Comparison of ENCODE assay signal across 17 cellular contexts in the genomic region with DNA sequence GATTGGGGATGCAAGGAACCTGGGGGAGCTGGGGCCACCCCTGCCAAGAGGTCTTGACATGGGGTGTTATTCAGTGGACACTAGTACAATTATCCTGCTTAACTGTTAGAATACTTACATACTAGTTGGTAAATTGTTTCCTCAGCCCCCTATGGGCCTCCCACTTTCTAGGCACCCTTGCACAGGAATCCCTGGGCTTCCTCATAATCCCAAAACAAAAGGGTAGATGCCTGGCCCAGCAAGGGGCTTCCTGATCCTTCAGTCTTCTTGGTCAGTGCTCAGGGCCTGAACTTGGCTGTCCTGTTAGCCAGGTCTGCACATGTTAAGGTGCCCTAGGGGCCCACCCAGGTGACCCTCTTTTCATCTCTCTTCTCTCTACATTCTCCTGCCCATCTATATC. TPM values are rescaled to one million over a fixed set of nuclear protein-coding genes. Genes with fewer than 3 reads are reported as not detected.
DNase-seq lines count a peak whose midpoint lies in the region; ATAC-seq and TF ChIP-seq lines count a peak whose summit lies in the region.
"Had no signal": no experiment of that assay in that cellular context is flagged by ENCODE, and none has a peak within 500 bp of the region (broad histone marks: within the 10 kb centered on the region; RNA-seq: fewer than 3 reads in every experiment).

No MANE protein-coding gene starts in this region.

- H3K4me3 ChIP-seq in BLaER1 = 0 out of 2 replicates have a peak overlapping the region, but pooled peaks have one; percentile 0
- H3K4me3 ChIP-seq in GM23338 = no peak overlapping the region
- H3K4me3 ChIP-seq in MM.1S (ENCODE audit: low read length) = no peak overlapping the region
- H3K4me3 ChIP-seq: A549 had no signal

- no peaks in the 10 kb centered on the region for H3K79me2 ChIP-seq in GM23338 (replicated peaks; ENCODE audit: insufficient read depth)
- no peaks in the 10 kb centered on the region for H3K79me2 ChIP-seq in MM.1S (ENCODE audit: low read length)

- H3K4me2 ChIP-seq in BLaER1 (peak overlapping the region; percentile 75), GM23338 (no peak overlapping the region), MM.1S (ENCODE audit: low read depth, low read length) (no peak overlapping the region)
- H3K4me2 ChIP-seq: A549 had no signal

- TF ChIP-seq CTCF in GM23338 (conservative IDR thresholded peaks at IDR 0.05; ENCODE audit: low read depth in 2 of 2) (no peak), brain (conservative IDR thresholded peaks at IDR 0.05) (no peak), MM.1S (IDR thresholded peaks at IDR 0.05; ENCODE audit: low read length) (no peak)

- peaks cover 5% of the 10 kb centered on the region for H3K9me2 ChIP-seq in GM23338 (ENCODE audit: insufficient read depth)
- H3K9me2 ChIP-seq in MM.1S (replicated peaks; ENCODE audit: insufficient read depth, low read length) = no peaks in the 10 kb centered on the region

- H3K36me3 Mint-ChIP-seq in GM23338 (ENCODE audit: low read depth) (no peaks in the 10 kb centered on the region), brain (no peaks in the 10 kb centered on the region)
- H3K36me3 Mint-ChIP-seq: CD8-positive, alpha-beta T cell had no signal

- H3K4me1 ChIP-seq in BLaER1 = peaks cover 77% of the 10 kb centered on the region
- no peaks in the 10 kb centered on the region for H3K4me1 ChIP-seq in GM23338 (ENCODE audit: insufficient read depth)
- no peaks in the 10 kb centered on the region for H3K4me1 ChIP-seq in MM.1S (ENCODE audit: low read length)
- H3K4me1 ChIP-seq: A549 had no signal

- H3K27me3 ChIP-seq in BLaER1 = no peaks in the 10 kb centered on the region
- no peaks in the 10 kb centered on the region for H3K27me3 ChIP-seq in GM23338 (ENCODE audit: insufficient read depth)
- H3K27me3 ChIP-seq in MM.1S (replicated peaks; ENCODE audit: insufficient read depth, low read length) = no peaks in the 10 kb centered on the region

- H3K4me1 Mint-ChIP-seq in GM23338 = peaks cover 5% of the 10 kb centered on the region
- no peaks in the 10 kb centered on the region for H3K4me1 Mint-ChIP-seq in brain

- H3K9me3 ChIP-seq in BLaER1 = peaks cover 64% of the 10 kb centered on the region
- no peaks in the 10 kb centered on the region for H3K9me3 ChIP-seq in MM.1S (replicated peaks; ENCODE audit: insufficient read depth, low read length)
- H3K9me3 ChIP-seq: A549, Caco-2 had no signal

- H3K4me3 Mint-ChIP-seq in GM23338 (no peak overlapping the region), brain (no peak overlapping the region)
- H3K4me3 Mint-ChIP-seq: B cell; CD4-positive, alpha-beta T cell; CD8-positive, alpha-beta T cell had no signal

- H3K9ac ChIP-seq in BLaER1 (no peak overlapping the region), MM.1S (ENCODE audit: low read length) (no peak overlapping the region)

- H3K9me3 Mint-ChIP-seq in GM23338 = no peaks in the 10 kb centered on the region; the same call in 2 of the 3 replicates
- peaks cover 0 to 5% (median 4%) of the 10 kb centered on the region in 5 experiments for H3K9me3 Mint-ChIP-seq in brain

- H3F3A ChIP-seq in GM23338 (replicated peaks; ENCODE audit: low read depth) = no peaks in the 10 kb centered on the region
- H3F3A ChIP-seq in MM.1S (ENCODE audit: insufficient read depth, low read length) = no peaks in the 10 kb centered on the region

- DNase-seq in GM23338 (ENCODE audit: low spot score) = no peak
- DNase-seq in NCI-H1105 (lab: John Stamatoyannopoulos, UW) = no peak
- no peak for DNase-seq in MM.1S
- DNase-seq: AML-193; Caco-2; Calu3; CD4-positive, alpha-beta T cell; CD8-positive, alpha-beta T cell; DMS79 treated with DMSO at 0.1 percent for 48 hours; GF-D8 had no signal

- ATAC-seq in GM23338 (peak; percentile 29; the same call in 1 of the 3 replicates), HG03095 (IDR thresholded peaks at IDR 0.05; ENCODE audit: unreplicated experiment) (no peak)
- ATAC-seq: A549; CD8-positive, alpha-beta T cell had no signal

- no peaks in the 10 kb centered on the region for H4K20me1 ChIP-seq in BLaER1
- H4K20me1 ChIP-seq in GM23338 (replicated peaks; ENCODE audit: insufficient read depth) = no peaks in the 10 kb centered on the region; the same call in 1 of the 2 replicates
- no peaks in the 10 kb centered on the region for H4K20me1 ChIP-seq in MM.1S (ENCODE audit: insufficient read depth, low read length)

- H3K36me3 ChIP-seq in BLaER1 (no peaks in the 10 kb centered on the region), GM23338 (ENCODE audit: insufficient read depth) (no peaks in the 10 kb centered on the region), MM.1S (replicated peaks; ENCODE audit: insufficient read depth, low read length) (no peaks in the 10 kb centered on the region)

- H3K27ac Mint-ChIP-seq in GM23338 (no peak overlapping the region), brain (peak overlapping the region in 3 of 5 experiments; percentile 15 to 71 (median 59))
- H3K27ac Mint-ChIP-seq: B cell; CD4-positive, alpha-beta T cell; CD8-positive, alpha-beta T cell had no signal

- H2AFZ ChIP-seq in GM23338 (no peak overlapping the region), MM.1S (ENCODE audit: low read length) (no peak overlapping the region)

- peaks cover 4% of the 10 kb centered on the region for H3K27me3 Mint-ChIP-seq in GM23338 (ENCODE audit: insufficient read depth, low read depth, poor library complexity)
- H3K27me3 Mint-ChIP-seq in brain = peaks cover 13% of the 10 kb centered on the region

- H3K27ac ChIP-seq in BLaER1 (0 out of 2 replicates have a peak overlapping the region, but pooled peaks have one; percentile 69), GM23338 (ENCODE audit: low read depth) (no peak overlapping the region), MM.1S (ENCODE audit: low read length) (no peak overlapping the region)
- H3K27ac ChIP-seq: 22Rv1, A549, C4-2B had no signal

TF ChIP-seq in GM23338, 12 proteins besides CTCF, POLR2A, EP300 and RAD21 (continues in another document):
- no peak for TF ChIP-seq EZH2 (IDR thresholded peaks at IDR 0.05; ENCODE audit: low read depth, unreplicated experiment)
- TF ChIP-seq, protein P1, sequence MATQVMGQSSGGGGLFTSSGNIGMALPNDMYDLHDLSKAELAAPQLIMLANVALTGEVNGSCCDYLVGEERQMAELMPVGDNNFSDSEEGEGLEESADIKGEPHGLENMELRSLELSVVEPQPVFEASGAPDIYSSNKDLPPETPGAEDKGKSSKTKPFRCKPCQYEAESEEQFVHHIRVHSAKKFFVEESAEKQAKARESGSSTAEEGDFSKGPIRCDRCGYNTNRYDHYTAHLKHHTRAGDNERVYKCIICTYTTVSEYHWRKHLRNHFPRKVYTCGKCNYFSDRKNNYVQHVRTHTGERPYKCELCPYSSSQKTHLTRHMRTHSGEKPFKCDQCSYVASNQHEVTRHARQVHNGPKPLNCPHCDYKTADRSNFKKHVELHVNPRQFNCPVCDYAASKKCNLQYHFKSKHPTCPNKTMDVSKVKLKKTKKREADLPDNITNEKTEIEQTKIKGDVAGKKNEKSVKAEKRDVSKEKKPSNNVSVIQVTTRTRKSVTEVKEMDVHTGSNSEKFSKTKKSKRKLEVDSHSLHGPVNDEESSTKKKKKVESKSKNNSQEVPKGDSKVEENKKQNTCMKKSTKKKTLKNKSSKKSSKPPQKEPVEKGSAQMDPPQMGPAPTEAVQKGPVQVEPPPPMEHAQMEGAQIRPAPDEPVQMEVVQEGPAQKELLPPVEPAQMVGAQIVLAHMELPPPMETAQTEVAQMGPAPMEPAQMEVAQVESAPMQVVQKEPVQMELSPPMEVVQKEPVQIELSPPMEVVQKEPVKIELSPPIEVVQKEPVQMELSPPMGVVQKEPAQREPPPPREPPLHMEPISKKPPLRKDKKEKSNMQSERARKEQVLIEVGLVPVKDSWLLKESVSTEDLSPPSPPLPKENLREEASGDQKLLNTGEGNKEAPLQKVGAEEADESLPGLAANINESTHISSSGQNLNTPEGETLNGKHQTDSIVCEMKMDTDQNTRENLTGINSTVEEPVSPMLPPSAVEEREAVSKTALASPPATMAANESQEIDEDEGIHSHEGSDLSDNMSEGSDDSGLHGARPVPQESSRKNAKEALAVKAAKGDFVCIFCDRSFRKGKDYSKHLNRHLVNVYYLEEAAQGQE (IDR thresholded peaks at IDR 0.05; ENCODE audit: unreplicated experiment) = no peak

RNA-seq across cellular contexts. Expression of a gene that starts 48.7 kb away (rescaled TPM):
- total RNA-seq in GM23338 (2014; rRNA removed; shearing (Covaris generic)) = not detected in 2 replicates
- polyA plus RNA-seq in GM23338 (2016; fragmentation: Nextera tagmentation; extraction: Ambion mirVana) (0.40 and 0.61 TPM in 2 replicates), brain (ENCODE audit: insufficient read depth, low read depth, low replicate concordance) (4.8 TPM)
- total RNA-seq: B cell; CD4-positive, alpha-beta T cell; CD8-positive, alpha-beta T cell had no signal
